In genomic region chr2:219087848-219088247, GRCh38 we compare ENCODE assay signal across 18 cellular contexts. TPM values are rescaled to one million over a fixed set of nuclear protein-coding genes. Genes with fewer than 3 reads are reported as not detected.
DNase-seq lines count a peak whose midpoint lies in the region; ATAC-seq and TF ChIP-seq lines count a peak whose summit lies in the region.
"Had no signal": no experiment of that assay in that cellular context is flagged by ENCODE, and none has a peak within 500 bp of the region (broad histone marks: within the 10 kb centered on the region; RNA-seq: fewer than 3 reads in every experiment).

No MANE protein-coding gene starts in this region.

- peak; percentile 73 to 78 for ATAC-seq in activated CD4-positive, CD25-positive, alpha-beta regulatory T cell treated with anti-CD3 and anti-CD28 coated beads, Interleukin-2, amount 50 U/mL, for 24 hours
- ATAC-seq in IMR-90 (ENCODE audit: low read depth), result no peak
- ATAC-seq in GM21723 (IDR thresholded peaks at IDR 0.05; ENCODE audit: unreplicated experiment), result no peak
- ATAC-seq: A549 had no signal

- no peak overlapping the region for H3K4me3 Mint-ChIP-seq in dendritic cell treated with granulocyte-macrophage colony-stimulating factor and Interleukin-4, amounts not matched to agents 40 ng/mL and 50 ng/mL, for 4 days
- H3K4me3 Mint-ChIP-seq: CD4-positive, alpha-beta T cell; H9 had no signal

- H2AFZ ChIP-seq in IMR-90 (replicated peaks; ENCODE audit: low read length, poor library complexity), result no peak overlapping the region

- H4K8ac ChIP-seq in IMR-90 (ENCODE audit: low read depth in 2 of 2, low read length in 2 of 2), result no peak overlapping the region

- H2AK9ac ChIP-seq in IMR-90 (replicated peaks; ENCODE audit: low read depth, low read length, poor library complexity), result no peak overlapping the region

- H3K4me1 ChIP-seq in IMR-90 (ENCODE audit: control insufficient read depth, insufficient read depth, low read length), result no peaks in the 10 kb centered on the region
- peaks cover 29% of the 10 kb centered on the region for H3K4me1 ChIP-seq in SJCRH30
- H3K4me1 ChIP-seq: A549, Caco-2 had no signal

- in situ Hi-C loops in IMR-90 (cut with MboI; ENCODE audit: low sequenced_read_pairs), result no loop called here

- H3K27me3 ChIP-seq in IMR-90 (ENCODE audit: control insufficient read depth, insufficient read depth, low read length), result no peaks in the 10 kb centered on the region; the same call in 1 of the 2 replicates
- no peaks in the 10 kb centered on the region for H3K27me3 ChIP-seq in SJCRH30

- H3K36me3 ChIP-seq in IMR-90 (ENCODE audit: control insufficient read depth, insufficient read depth, low read length), result no peaks in the 10 kb centered on the region
- 0 out of 2 replicates have a peak, but pooled peaks cover 2% of the 10 kb centered on the region for H3K36me3 ChIP-seq in SJCRH30

- dilution Hi-C loops in IMR-90 (cut with HindIII; ENCODE audit: low sequenced_read_pairs, unreplicated experiment), result no loop called here

- no peak overlapping the region for H3K9ac ChIP-seq in IMR-90 (ENCODE audit: low read depth, low read length)

- H3K56ac ChIP-seq in IMR-90 (ENCODE audit: extremely low read depth, insufficient read depth, low read length), result no peak overlapping the region

- intact Hi-C loops in IMR-90 (cut with micrococcal nuclease), result no loop called here
- intact Hi-C loops in dendritic cell treated with granulocyte-macrophage colony-stimulating factor and Interleukin-4, amounts not matched to agents 40 ng/mL and 50 ng/mL, for 4 days (cut with micrococcal nuclease), result no loop called here

- TF ChIP-seq RAD21 in IMR-90 (IDR thresholded peaks at IDR 0.05; ENCODE audit: low read length), result no peak

- no peak overlapping the region for H3K27ac ChIP-seq in IMR-90 (ENCODE audit: insufficient read depth, low read length)
- H3K27ac ChIP-seq in SJCRH30, result peak overlapping the region; percentile 100
- H3K27ac ChIP-seq: 22Rv1, A549, C4-2B had no signal

- H3K18ac ChIP-seq in IMR-90 (ENCODE audit: low read depth, low read length), result no peak overlapping the region

- no peak for TF ChIP-seq POLR2A in IMR-90 (IDR thresholded peaks at IDR 0.05; ENCODE audit: low read depth, low read length)

- no peaks in the 10 kb centered on the region; the same call in 1 of the 2 replicates for H3K9me1 ChIP-seq in IMR-90 (ENCODE audit: insufficient read depth, low read length)

- TF ChIP-seq CTCF in IMR-90 (conservative IDR thresholded peaks at IDR 0.05; ENCODE audit: low read depth, low read length), result no peak

- no peak overlapping the region for H2BK20ac ChIP-seq in IMR-90 (ENCODE audit: low read depth, low read length)

- H2BK5ac ChIP-seq in IMR-90 (ENCODE audit: low read depth, low read length, poor library complexity, severe bottlenecking), result no peak overlapping the region

- no peak overlapping the region for H3K4me2 ChIP-seq in IMR-90 (ENCODE audit: low read depth, low read length)
- H3K4me2 ChIP-seq: A549 had no signal

- POLR2A ChIA-PET in IMR-90 (lab: Charles Lee; ENCODE audit: unreplicated experiment), result no interaction called here

- H3K9me3 Mint-ChIP-seq in dendritic cell treated with granulocyte-macrophage colony-stimulating factor and Interleukin-4, amounts not matched to agents 40 ng/mL and 50 ng/mL, for 4 days, result no peaks in the 10 kb centered on the region
- H3K9me3 Mint-ChIP-seq: CD4-positive, alpha-beta T cell had no signal

- H3K4me1 Mint-ChIP-seq in dendritic cell treated with granulocyte-macrophage colony-stimulating factor and Interleukin-4, amounts not matched to agents 40 ng/mL and 50 ng/mL, for 4 days (ENCODE audit: low read depth), result peaks cover 61% of the 10 kb centered on the region

- H2BK120ac ChIP-seq in IMR-90 (ENCODE audit: low read depth, low read length), result no peak overlapping the region

- H3K27me3 Mint-ChIP-seq in dendritic cell treated with granulocyte-macrophage colony-stimulating factor and Interleukin-4, amounts not matched to agents 40 ng/mL and 50 ng/mL, for 4 days, result no peaks in the 10 kb centered on the region
- H3K27me3 Mint-ChIP-seq: CD4-positive, alpha-beta T cell had no signal

- H2AK5ac ChIP-seq in IMR-90 (ENCODE audit: low read depth, low read length), result no peak overlapping the region

- H2BK15ac ChIP-seq in IMR-90 (ENCODE audit: low read depth, low read length), result no peak overlapping the region

- no peak overlapping the region for H3K23ac ChIP-seq in IMR-90 (ENCODE audit: low read depth, low read length)

- no peak for DNase-seq in activated CD4-positive, CD25-positive, alpha-beta regulatory T cell (lab: John Stamatoyannopoulos, UW)
- DNase-seq in IMR-90, result peak; percentile 7
- DNase-seq in SJCRH30, result no peak
- no peak for DNase-seq in NCI-H1417 (lab: John Stamatoyannopoulos, UW)
- DNase-seq in activated gamma-delta T cell (lab: John Stamatoyannopoulos, UW), result no peak
- DNase-seq: AML-193; Caco-2; CD4-positive, alpha-beta T cell; GF-D8; H9 had no signal

- H3K36me3 Mint-ChIP-seq in dendritic cell treated with granulocyte-macrophage colony-stimulating factor and Interleukin-4, amounts not matched to agents 40 ng/mL and 50 ng/mL, for 4 days (ENCODE audit: low read depth), result peaks cover 6% of the 10 kb centered on the region

- peak overlapping the region; percentile 78 for H3K27ac Mint-ChIP-seq in dendritic cell treated with granulocyte-macrophage colony-stimulating factor and Interleukin-4, amounts not matched to agents 40 ng/mL and 50 ng/mL, for 4 days
- H3K27ac Mint-ChIP-seq: CD4-positive, alpha-beta T cell; H9 had no signal

- no peak overlapping the region for H3K14ac ChIP-seq in IMR-90 (replicated peaks; ENCODE audit: low read depth, low read length)

- CTCF ChIA-PET in IMR-90 (lab: Yijun Ruan, JAX), result interaction anchor here (1.0 kb wide), 1 partner anchor 16 kb away, joined by 3 read pairs; no protein-coding TSS in a partner anchor

- H3K9me3 ChIP-seq in IMR-90 (ENCODE audit: control insufficient read depth, insufficient read depth, low read length) (no peaks in the 10 kb centered on the region), SJCRH30 (replicated peaks) (0 out of 2 replicates have a peak, but pooled peaks cover 2% of the 10 kb centered on the region)
- H3K9me3 ChIP-seq: A549, Caco-2 had no signal

- H3K4me3 ChIP-seq in IMR-90 (ENCODE audit: insufficient read depth, low read depth, low read length), result no peak overlapping the region
- no peak overlapping the region for H3K4me3 ChIP-seq in SJCRH30
- H3K4me3 ChIP-seq: A549 had no signal

- no peaks in the 10 kb centered on the region; the same call in 1 of the 2 replicates for H4K20me1 ChIP-seq in IMR-90 (ENCODE audit: insufficient read depth, low read length)

- no TSS peak for BruUV-seq in IMR-90 (replicated peaks; lab: Mats Ljungman, UMichigan)

- H4K5ac ChIP-seq in IMR-90 (ENCODE audit: low read depth, low read length), result no peak overlapping the region

- H3K79me1 ChIP-seq in IMR-90 (ENCODE audit: low read depth in 1 of 2, low read length in 2 of 2), result no peaks in the 10 kb centered on the region

- no CpG with 5 or more reads among the region's 1 CpG for WGBS in IMR-90 (ENCODE audit: extremely low coverage in 2 of 2, insufficient read length in 1 of 2), 2 experiments

- H4K91ac ChIP-seq in IMR-90 (ENCODE audit: insufficient read depth, low read depth, low read length), result no peak overlapping the region

- H3K4ac ChIP-seq in IMR-90 (ENCODE audit: low read depth, low read length), result no peak overlapping the region

TF ChIP-seq in IMR-90, 13 proteins besides CTCF, POLR2A, EP300 and RAD21:
- TF ChIP-seq MXI1 (IDR thresholded peaks at IDR 0.05; ENCODE audit: borderline replicate concordance, low read depth, low read length) (no peak), BHLHE40 (IDR thresholded peaks at IDR 0.05; ENCODE audit: low read depth, low read length) (no peak), FOS (IDR thresholded peaks at IDR 0.05; ENCODE audit: low read depth, low read length) (no peak), CHD1 (IDR thresholded peaks at IDR 0.05; ENCODE audit: low read depth, low read length) (no peak)

RNA-seq across cellular contexts. Expression of gene IHH, which starts 27.1 kb away (rescaled TPM):
- not detected in 2 replicates for total RNA-seq in IMR-90 (2012; rRNA removed)
- polyA plus RNA-seq in IMR-90 (2012; rRNA removed), result not detected in 2 replicates
- polyA plus RNA-seq in IMR-90 (2012; cell fraction: cytosol; rRNA removed), result 0.01 TPM in 1 of 2 replicates, not detected in the other
- polyA plus RNA-seq in IMR-90 (2012; cell fraction: nucleus; rRNA removed; ENCODE audit: low replicate concordance), result 0.02 TPM in 1 of 2 replicates, not detected in the other
- 0.10 TPM in 1 of 2 replicates, not detected in the other for total RNA-seq in SJCRH30 (2014; rRNA removed; shearing (Covaris generic))
- total RNA-seq: CD4-positive, alpha-beta T cell; H1; H9 had no signal

RNA-seq across cellular contexts. Expression of gene CFAP65, which starts 46.5 kb away (rescaled TPM):
- total RNA-seq in IMR-90 (2012; rRNA removed), result not detected in 2 replicates
- polyA plus RNA-seq in IMR-90 (2012; rRNA removed), result not detected in 2 replicates
- polyA plus RNA-seq in IMR-90 (2012; cell fraction: cytosol; rRNA removed), result not detected in 2 replicates
- polyA plus RNA-seq in IMR-90 (2012; cell fraction: nucleus; rRNA removed; ENCODE audit: low replicate concordance), result 0.01 TPM in 1 of 2 replicates, not detected in the other
- total RNA-seq in SJCRH30 (2014; rRNA removed; shearing (Covaris generic)), result not detected in 2 replicates
- total RNA-seq: CD4-positive, alpha-beta T cell had no signal
- polyA plus RNA-seq: BJ had no signal

Comparison
In these comparisons a context has a peak if more than half of its experiments do, and no peak if none do; other contexts are left out.
1. ATAC-seq: peak in activated CD4-positive, CD25-positive, alpha-beta regulatory T cell treated with anti-CD3 and anti-CD28 coated beads, Interleukin-2, amount 50 U/mL, for 24 hours (2 of 2); none in IMR-90 (single experiment) and GM21723 (single experiment).